In the genomic region with DNA sequence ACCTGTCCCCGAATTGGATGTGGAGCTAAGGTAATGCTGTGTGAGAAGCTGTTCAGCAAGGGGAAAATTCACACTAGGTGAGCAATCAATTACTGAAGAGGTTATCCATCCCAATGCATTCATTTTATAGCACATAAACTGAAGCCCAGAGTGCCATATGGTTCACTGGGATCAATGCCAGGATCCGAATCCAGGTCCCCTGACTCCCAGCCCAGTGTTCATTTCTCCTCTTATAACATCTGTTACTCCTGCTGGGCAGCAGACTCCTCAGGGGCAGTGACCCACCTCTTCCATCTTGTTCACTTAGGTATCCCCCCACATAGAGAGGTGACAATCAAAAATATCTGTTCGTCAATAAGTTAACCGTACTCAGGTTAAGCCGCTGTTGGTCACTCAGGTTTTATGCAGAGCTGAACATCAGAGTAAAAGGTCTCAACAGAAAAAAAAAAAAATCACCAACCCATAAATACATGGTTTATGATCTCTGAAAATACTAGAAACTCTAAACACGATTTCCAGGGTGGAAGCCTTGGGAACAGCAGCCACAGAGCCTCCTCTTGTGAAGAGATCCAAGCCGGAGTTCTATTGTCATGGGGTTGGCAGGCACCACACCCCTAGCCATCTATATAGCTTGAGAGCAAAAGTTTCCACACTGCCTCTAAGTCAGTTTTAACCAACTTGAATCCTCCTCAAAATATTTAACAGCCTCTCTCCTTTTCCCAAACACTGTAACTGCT, we compare ENCODE assay signal across 14 cellular contexts. TPM values are rescaled to one million over a fixed set of nuclear protein-coding genes. Genes with fewer than 3 reads are reported as not detected.
DNase-seq lines count a peak whose midpoint lies in the region; ATAC-seq, FAIRE-seq and TF ChIP-seq lines count a peak whose summit lies in the region.
"Had no signal": no experiment of that assay in that cellular context is flagged by ENCODE, and none has a peak within 500 bp of the region (broad histone marks: within the 10 kb centered on the region; RNA-seq: fewer than 3 reads in every experiment).

No MANE protein-coding gene starts in this region.

- H3K36me3 ChIP-seq in SK-N-SH (replicated peaks in 1 of 2; ENCODE audit: control insufficient read depth in 1 of 2, insufficient read depth in 2 of 2, low read length in 1 of 2) (no peaks in the 10 kb centered on the region), body of pancreas (replicated peaks in 1 of 2; ENCODE audit: insufficient read depth in 1 of 2, low read depth in 2 of 2) (no peaks in the 10 kb centered on the region), keratinocyte (ENCODE audit: control insufficient read depth in 2 of 2, extremely low read depth in 1 of 2, insufficient read depth in 2 of 2, low read length in 2 of 2) (no peaks in the 10 kb centered on the region), tibial nerve (no peaks in the 10 kb centered on the region)
- H3K36me3 ChIP-seq: WERI-Rb-1 had no signal

- H3K4me2 ChIP-seq in SK-N-SH (peak overlapping the region; percentile 28; the same call in 1 of the 2 replicates), keratinocyte (ENCODE audit: control insufficient read depth, extremely low read depth, insufficient read depth, low read depth, low read length) (no peak overlapping the region)

- no peak overlapping the region for H3K4me3 Mint-ChIP-seq in activated T-helper 17 cell treated with anti-CD3 and anti-CD28 coated beads, Interleukin-2, amount 50 U/mL, for 72 hours
- H3K4me3 Mint-ChIP-seq: activated naive CD8-positive, alpha-beta T cell treated with anti-CD3 and anti-CD28 coated beads, Interleukin-2, amount 50 U/mL, for 24 hours; type B pancreatic cell had no signal

- no peak overlapping the region for H3K27ac Mint-ChIP-seq in activated T-helper 17 cell treated with anti-CD3 and anti-CD28 coated beads, Interleukin-2, amount 50 U/mL, for 72 hours
- H3K27ac Mint-ChIP-seq: activated naive CD8-positive, alpha-beta T cell treated with anti-CD3 and anti-CD28 coated beads, Interleukin-2, amount 50 U/mL, for 24 hours; type B pancreatic cell had no signal

- H3K79me2 ChIP-seq in SK-N-SH (ENCODE audit: insufficient read depth) (no peaks in the 10 kb centered on the region), keratinocyte (ENCODE audit: control insufficient read depth, insufficient read depth, low read length) (no peaks in the 10 kb centered on the region)

- no peak overlapping the region for H3K9ac ChIP-seq in SK-N-SH
- H3K9ac ChIP-seq in keratinocyte (ENCODE audit: control insufficient read depth, extremely low read depth, insufficient read depth, low read length), result no peak overlapping the region

- H3K4me1 ChIP-seq in SK-N-SH (ENCODE audit: control insufficient read depth in 1 of 2, insufficient read depth in 2 of 2, low read depth in 1 of 2, low read length in 1 of 2), result no peaks in the 10 kb centered on the region
- no peaks in the 10 kb centered on the region for H3K4me1 ChIP-seq in body of pancreas
- H3K4me1 ChIP-seq in keratinocyte (ENCODE audit: control insufficient read depth, extremely low read depth, insufficient read depth, low read length), result peaks cover 16% of the 10 kb centered on the region
- H3K4me1 ChIP-seq in tibial nerve, result peaks cover 0 to 28% (median 3%) of the 10 kb centered on the region in 4 donors

- no peak for FAIRE-seq in keratinocyte (lab: Jason Lieb, UNC)
- FAIRE-seq: HepG2 had no signal

- no peak overlapping the region for H3K4me3 ChIP-seq in SK-N-SH (ENCODE audit: low read depth in 2 of 2, low read length in 1 of 2)
- peak overlapping the region in 1 of 2 donors; percentile 9 for H3K4me3 ChIP-seq in body of pancreas
- no peak overlapping the region for H3K4me3 ChIP-seq in keratinocyte (ENCODE audit: control insufficient read depth in 2 of 3, extremely low read depth in 1 of 3, insufficient read depth in 2 of 3, low read depth in 1 of 3, low read length in 3 of 3)
- H3K4me3 ChIP-seq in tibial nerve, result peak overlapping the region in 2 of 4 donors; percentile 0 to 34

- peaks cover 4% of the 10 kb centered on the region for H3K27me3 Mint-ChIP-seq in activated T-helper 17 cell treated with anti-CD3 and anti-CD28 coated beads, Interleukin-2, amount 50 U/mL, for 72 hours
- H3K27me3 Mint-ChIP-seq: activated naive CD8-positive, alpha-beta T cell treated with anti-CD3 and anti-CD28 coated beads, Interleukin-2, amount 50 U/mL, for 24 hours; type B pancreatic cell had no signal

- no peak for TF ChIP-seq POLR2A in body of pancreas (IDR thresholded peaks at IDR 0.05)
- no peak for TF ChIP-seq POLR2A in tibial nerve (IDR thresholded peaks at IDR 0.05)

- dilution Hi-C loops in keratinocyte (cut with MboI; ENCODE audit: extremely low pct_ligation_motif_present, low sequenced_read_pairs), result no loop called here

- peaks cover 14% of the 10 kb centered on the region for H3K9me3 Mint-ChIP-seq in activated T-helper 17 cell treated with anti-CD3 and anti-CD28 coated beads, Interleukin-2, amount 50 U/mL, for 72 hours
- H3K9me3 Mint-ChIP-seq: type B pancreatic cell had no signal

- H3K27me3 ChIP-seq in SK-N-SH (ENCODE audit: insufficient read depth) (no peaks in the 10 kb centered on the region), body of pancreas (no peaks in the 10 kb centered on the region), keratinocyte (ENCODE audit: control insufficient read depth, extremely low read depth, insufficient read depth, low read length) (no peaks in the 10 kb centered on the region), tibial nerve (no peaks in the 10 kb centered on the region)

- H3K36me3 Mint-ChIP-seq in activated T-helper 17 cell treated with anti-CD3 and anti-CD28 coated beads, Interleukin-2, amount 50 U/mL, for 72 hours (ENCODE audit: low read depth), result no peaks in the 10 kb centered on the region
- H3K36me3 Mint-ChIP-seq: type B pancreatic cell had no signal

- H4K20me1 ChIP-seq in SK-N-SH (ENCODE audit: insufficient read depth) (no peaks in the 10 kb centered on the region), keratinocyte (ENCODE audit: control insufficient read depth, extremely low read depth, insufficient read depth, low read length) (no peaks in the 10 kb centered on the region)

- POLR2A ChIA-PET in SK-N-SH (lab: Yijun Ruan, JAX), result no interaction called here

- TF ChIP-seq CTCF in SK-N-SH (IDR thresholded peaks at IDR 0.05), result no peak
- no peak for TF ChIP-seq CTCF in body of pancreas (IDR thresholded peaks at IDR 0.05)
- no peak for TF ChIP-seq CTCF in keratinocyte (optimal IDR thresholded peaks at IDR 0.05 in 1 of 3, IDR thresholded peaks at IDR 0.05 in 1 of 3, conservative IDR thresholded peaks at IDR 0.05 in 1 of 3; ENCODE audit: extremely low read depth in 1 of 3, insufficient read depth in 2 of 3, low read length in 3 of 3)
- no peak for TF ChIP-seq CTCF in tibial nerve (IDR thresholded peaks at IDR 0.05)

- DNase-seq in SK-N-SH, result no peak
- DNase-seq in body of pancreas, result peak; percentile 8 to 37 (median 31)
- DNase-seq in keratinocyte (ENCODE audit: low read depth, low spot score), result no peak
- DNase-seq in tibial nerve (ENCODE audit: low spot score in 2 of 2), result no peak
- DNase-seq in GDM1 (lab: John Stamatoyannopoulos, UW), result no peak
- no peak for DNase-seq in NCI-H187 (lab: John Stamatoyannopoulos, UW)
- DNase-seq: activated naive CD8-positive, alpha-beta T cell treated with anti-CD3 and anti-CD28 coated beads, Interleukin-2, amount 50 U/mL, for 24 hours; activated T-cell treated with anti-CD3 and anti-CD28 coated beads for 4 hours; effector CD4-positive, alpha-beta T cell; WERI-Rb-1 had no signal

- no peak for TF ChIP-seq RAD21 in SK-N-SH (IDR thresholded peaks at IDR 0.05; ENCODE audit: low read length)

- ATAC-seq in SK-N-SH treated with all-trans-retinoic acid at 6 μM for 48 hours (no peak), body of pancreas (peak; percentile 67)
- no peak for ATAC-seq in activated T-helper 17 cell treated with anti-CD3 and anti-CD28 coated beads, Interleukin-2, amount 50 U/mL, for 72 hours (replicated peaks)
- ATAC-seq: activated naive CD8-positive, alpha-beta T cell treated with anti-CD3 and anti-CD28 coated beads, Interleukin-2, amount 50 U/mL, for 24 hours; HepG2 had no signal

- no peaks in the 10 kb centered on the region for H3F3A ChIP-seq in SK-N-SH (replicated peaks; ENCODE audit: insufficient read depth)

- no peak overlapping the region for H3K27ac ChIP-seq in SK-N-SH (ENCODE audit: low read depth in 2 of 2, low read length in 1 of 2)
- peak overlapping the region; percentile 52 to 90 (median 82) for H3K27ac ChIP-seq in body of pancreas
- no peak overlapping the region for H3K27ac ChIP-seq in keratinocyte (ENCODE audit: control insufficient read depth, insufficient read depth, low read length)
- H3K27ac ChIP-seq in tibial nerve, result peak overlapping the region in 3 of 4 donors; percentile 13 to 61 (median 47)
- H3K27ac ChIP-seq: WERI-Rb-1 had no signal

- no peaks in the 10 kb centered on the region for H3K9me1 ChIP-seq in keratinocyte (ENCODE audit: control insufficient read depth, extremely low read depth, insufficient read depth, low read length)

- CTCF ChIA-PET in SK-N-SH (lab: Yijun Ruan, JAX), result interaction anchor here (1.3 kb wide), 1 partner anchor 9 kb away, joined by 3 read pairs; no protein-coding TSS in a partner anchor

- no peaks in the 10 kb centered on the region for H3K9me3 ChIP-seq in SK-N-SH
- no peaks in the 10 kb centered on the region for H3K9me3 ChIP-seq in body of pancreas
- H3K9me3 ChIP-seq in keratinocyte (ENCODE audit: control insufficient read depth, low read depth, low read length), result no peaks in the 10 kb centered on the region
- H3K9me3 ChIP-seq in tibial nerve, result no peaks in the 10 kb centered on the region

- whole genome bisulfite sequencing in SK-N-SH (ENCODE audit: low lambda C conversion rate), result 58% methylated on average over 7 of the region's 7 CpGs
- 46 to 51% methylated on average over 7 of the region's 7 CpGs for WGBS in body of pancreas, 2 donors
- WGBS in tibial nerve, 2 donors, result 67 to 72% methylated on average over 7 of the region's 7 CpGs

- H2AFZ ChIP-seq in SK-N-SH (ENCODE audit: low read depth), result peak overlapping the region; percentile 87; the same call in 1 of the 2 replicates
- H2AFZ ChIP-seq in keratinocyte (ENCODE audit: control insufficient read depth, low read length), result peak overlapping the region; percentile 28

- no peaks in the 10 kb centered on the region for H3K9me2 ChIP-seq in SK-N-SH

- intact Hi-C loops in body of pancreas (cut with DNase I), result no loop called here

- H3K4me1 Mint-ChIP-seq in activated T-helper 17 cell treated with anti-CD3 and anti-CD28 coated beads, Interleukin-2, amount 50 U/mL, for 72 hours, result no peaks in the 10 kb centered on the region
- H3K4me1 Mint-ChIP-seq: activated naive CD8-positive, alpha-beta T cell treated with anti-CD3 and anti-CD28 coated beads, Interleukin-2, amount 50 U/mL, for 24 hours had no signal

- TF ChIP-seq EP300 in SK-N-SH (IDR thresholded peaks at IDR 0.05; ENCODE audit: borderline replicate concordance in 1 of 2, low read depth in 1 of 2, low read length in 1 of 2) (no peak), tibial nerve (IDR thresholded peaks at IDR 0.05) (no peak)

RNA-seq across cellular contexts. Expression of a gene that starts 13.4 kb away (rescaled TPM):
- 0.31 and 0.32 TPM in 2 replicates for polyA plus RNA-seq in SK-N-SH (2012; rRNA removed)
- polyA plus RNA-seq in SK-N-SH (2012; cell fraction: cytosol; rRNA removed), result 0.18 TPM in 2 replicates
- polyA plus RNA-seq in SK-N-SH (2012; cell fraction: nucleus; rRNA removed), result 1.1 and 1.7 TPM in 2 replicates
- 10 to 100 TPM; 11.2 to 37.6 TPM for total RNA-seq in body of pancreas
- polyA plus RNA-seq in keratinocyte, result 1.2 to 1.3 TPM (median 1.2 TPM) in 3 replicates
- 0.45 TPM for polyA plus RNA-seq in keratinocyte (2011; ENCODE audit: low read depth)
- polyA plus RNA-seq in keratinocyte (2011; cell fraction: cytosol; rRNA removed), result 0.55 and 0.70 TPM in 2 replicates
- 3.5 TPM in 2 replicates for polyA plus RNA-seq in keratinocyte (2011; cell fraction: nucleus; rRNA removed)
- polyA plus RNA-seq in keratinocyte (2012; ENCODE audit: low replicate concordance), result 0.72 and 1.0 TPM in 2 replicates
- 0.63 to 1.3 TPM (median 1.1 TPM) in 3 replicates for polyA minus RNA-seq in keratinocyte
- not detected for polyA minus RNA-seq in keratinocyte (2011; cell fraction: cytosol; rRNA and poly(A)+ RNA removed)
- 1.2 and 2.2 TPM in 2 replicates for polyA minus RNA-seq in keratinocyte (2011; cell fraction: nucleus; rRNA and poly(A)+ RNA removed)
- 10 to 100 TPM; 10.5 to 21.6 (median 15.4) TPM for total RNA-seq in tibial nerve
- total RNA-seq in activated T-helper 17 cell treated with anti-CD3 and anti-CD28 coated beads, Interleukin-2, amount 50 U/mL, for 72 hours, result not detected

Comparison
In these comparisons a context has a peak if more than half of its experiments do, and no peak if none do; other contexts are left out.
1. DNase-seq: peak in body of pancreas (4 of 4); none in SK-N-SH (single experiment), keratinocyte (single experiment), tibial nerve (0 of 2), GDM1 (single experiment) and NCI-H187 (0 of 2).
2. H3K27ac ChIP-seq: peak in body of pancreas (4 of 4) and tibial nerve (3 of 4); none in SK-N-SH (0 of 2) and keratinocyte (single experiment).
3. RNA of a gene that starts 13.4 kb away (total RNA-seq): 11.2 to 37.6 TPM in body of pancreas and 10.5 to 21.6 TPM in tibial nerve; not detected in activated T-helper 17 cell treated with anti-CD3 and anti-CD28 coated beads, Interleukin-2, amount 50 U/mL, for 72 hours; every median in the first group is over 10 times any median in the second.